ENCODE assay signal across 8 cellular contexts in the genomic region with DNA sequence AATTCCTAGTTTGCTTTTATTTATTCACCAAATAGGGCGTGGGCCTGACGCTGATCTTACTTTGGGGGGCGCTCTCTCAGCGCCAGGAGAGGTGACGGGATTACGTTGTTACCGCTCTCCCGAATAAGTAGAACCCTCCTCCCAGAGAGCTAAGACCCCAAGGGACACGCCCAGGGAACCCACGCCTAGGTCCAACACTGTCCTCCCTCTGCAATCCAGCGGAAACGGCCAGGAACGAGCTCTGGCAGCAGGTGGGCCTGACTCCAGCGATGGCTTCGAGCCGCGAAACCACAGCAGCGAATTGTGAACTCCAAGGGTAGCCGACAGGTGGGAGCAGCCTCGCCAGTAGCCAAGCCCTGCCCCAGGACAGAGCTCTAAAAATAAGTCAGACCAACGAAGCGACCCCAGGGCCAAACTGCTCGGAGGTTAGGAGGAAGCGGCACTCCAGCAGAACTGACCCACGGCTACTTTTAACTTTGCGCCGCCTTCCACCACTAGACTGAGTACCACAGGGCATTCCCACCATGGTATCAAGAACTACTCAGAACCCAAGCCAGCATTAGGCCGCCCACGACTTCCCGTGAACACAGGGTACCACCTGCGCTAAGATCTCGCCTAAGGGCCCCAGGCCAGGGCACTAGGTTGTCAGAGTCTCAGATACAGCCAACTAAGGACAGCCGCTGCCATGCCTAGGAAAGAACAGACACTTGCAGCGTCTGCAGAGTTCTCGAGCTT. TPM values are rescaled to one million over a fixed set of nuclear protein-coding genes. Genes with fewer than 3 reads are reported as not detected.
DNase-seq lines count a peak whose midpoint lies in the region; ATAC-seq and TF ChIP-seq lines count a peak whose summit lies in the region.

No MANE protein-coding gene starts in this region.

- TF ChIP-seq CTCF in VCaP (conservative IDR thresholded peaks at IDR 0.05), result no peak; the same call in 1 of the 2 replicates
- no peak for TF ChIP-seq CTCF in breast epithelium (IDR thresholded peaks at IDR 0.05)
- no peak for TF ChIP-seq CTCF in left lung (IDR thresholded peaks at IDR 0.05)

- peaks cover 10% of the 10 kb centered on the region for H3K4me1 ChIP-seq in ES-I3 (ENCODE audit: insufficient read depth, low read length)
- no peaks in the 10 kb centered on the region for H3K4me1 ChIP-seq in breast epithelium
- peaks cover 23 to 53% of the 10 kb centered on the region in 2 donors for H3K4me1 ChIP-seq in left lung

- H3K9me3 ChIP-seq in ES-I3 (ENCODE audit: control insufficient read depth, insufficient read depth, low read length) (no peaks in the 10 kb centered on the region), breast epithelium (no peaks in the 10 kb centered on the region), left lung (no peaks in the 10 kb centered on the region)

- DNase-seq in MV-4-11 (lab: John Stamatoyannopoulos, UW) (peak; percentile 73), breast epithelium (ENCODE audit: low spot score in 2 of 2) (peak; percentile 55 to 66), left lung (peak; percentile 59 to 76), cortex of kidney (lab: John Stamatoyannopoulos, UW) (no peak)
- DNase-seq in stimulated activated CD4-positive, alpha-beta T cell treated with anti-CD3 and anti-CD28 coated beads, Interleukin-4, amount 100 ng/mL, for 1 hour, result peak; percentile 80

- H3K27ac ChIP-seq in VCaP (peak overlapping the region; percentile 99), breast epithelium (peak overlapping the region; percentile 98 to 99), left lung (peak overlapping the region; percentile 91 to 93)

- H3K4me3 ChIP-seq in breast epithelium, result peak overlapping the region; percentile 78 to 94 (median 89)
- peak overlapping the region; percentile 42 to 92 for H3K4me3 ChIP-seq in left lung

- peak overlapping the region; percentile 92 for H3K9ac ChIP-seq in ES-I3 (ENCODE audit: low read depth, low read length)

- intact Hi-C loops in breast epithelium (cut with DNase I; ENCODE audit: low total_unique reads) (no loop called here), left lung (cut with DNase I) (no loop called here)

- no peaks in the 10 kb centered on the region for H3K36me3 ChIP-seq in ES-I3 (ENCODE audit: insufficient read depth, low read length)
- H3K36me3 ChIP-seq in breast epithelium, result no peaks in the 10 kb centered on the region
- H3K36me3 ChIP-seq in left lung, result no peaks in the 10 kb centered on the region

- H3K27me3 ChIP-seq in breast epithelium (no peaks in the 10 kb centered on the region), left lung (no peaks in the 10 kb centered on the region)

- no peak for ATAC-seq in left lung
- no peak for ATAC-seq in GM18498 (IDR thresholded peaks at IDR 0.05; ENCODE audit: unreplicated experiment)

- no peak for TF ChIP-seq POLR2A in breast epithelium (IDR thresholded peaks at IDR 0.05)

RNA-seq across cellular contexts. Expression of gene SIN3A, which starts 1.6 kb away (rescaled TPM):
- 10 to 100 TPM; 40.2 to 66.9 (median 49.5) TPM for total RNA-seq in breast epithelium
- 10 to 100 TPM; 49.4 to 50.5 TPM for total RNA-seq in left lung
